Comparison of ENCODE assay signal across 12 cellular contexts in the genomic region with DNA sequence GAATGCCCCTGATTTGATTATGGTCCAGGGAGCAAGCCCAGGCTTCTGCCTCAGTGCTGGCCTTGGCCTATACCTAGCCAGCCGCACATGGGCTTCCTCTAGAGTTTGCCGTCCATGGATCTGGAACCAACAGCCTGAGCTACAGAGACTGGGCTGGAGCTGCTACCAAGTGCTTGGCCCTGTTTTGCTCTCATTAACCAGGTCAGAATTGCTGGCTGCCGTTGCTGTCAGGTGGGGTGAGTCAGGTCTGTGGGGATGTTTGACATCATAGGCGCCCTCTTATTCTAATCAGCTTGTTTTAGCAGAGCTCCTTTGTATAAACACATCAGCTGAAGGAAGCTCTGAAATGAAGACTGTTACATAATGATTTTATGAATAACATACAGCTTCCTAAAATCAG.
A peak's percentile ranks its signal among the peaks of the same experiment; 100 is the strongest.
DNase-seq lines count a peak whose midpoint lies in the region; ATAC-seq and TF ChIP-seq lines count a peak whose summit lies in the region.
"Had no signal": no experiment of that assay in that cellular context is flagged by ENCODE, and none has a peak within 500 bp of the region (broad histone marks: within the 10 kb centered on the region; RNA-seq: fewer than 3 reads in every experiment).

No MANE protein-coding gene starts in this region.

- no peaks in the 10 kb centered on the region for H3K27me3 ChIP-seq in CD4-positive, CD25-positive, alpha-beta regulatory T cell (ENCODE audit: control insufficient read depth, insufficient read depth, low read length)
- no peaks in the 10 kb centered on the region for H3K27me3 ChIP-seq in dorsolateral prefrontal cortex
- no peaks in the 10 kb centered on the region for H3K27me3 ChIP-seq in mesendoderm (ENCODE audit: insufficient read depth, low read length, poor library complexity)
- no peaks in the 10 kb centered on the region for H3K27me3 ChIP-seq in H7 (ENCODE audit: control insufficient read depth, insufficient read depth, low read length)
- H3K27me3 ChIP-seq in A673 (replicated peaks; ENCODE audit: insufficient read depth, low read depth, low read length, poor library complexity) = no peaks in the 10 kb centered on the region
- H3K27me3 ChIP-seq: suprapubic skin had no signal

- no peaks in the 10 kb centered on the region for H3K9me3 Mint-ChIP-seq in CD4-positive, CD25-positive, alpha-beta regulatory T cell
- H3K9me3 Mint-ChIP-seq in activated naive CD4-positive, alpha-beta T cell treated with anti-CD3 and anti-CD28 coated beads, Interleukin-2, amount 50 U/mL, for 72 hours = peaks cover 0 to 5% of the 10 kb centered on the region in 2 donors

- no peak overlapping the region for H3K23ac ChIP-seq in mesendoderm (ENCODE audit: low read length)

- H3K4me2 ChIP-seq in mesendoderm (ENCODE audit: low read length) = no peak overlapping the region

- CTCF ChIA-PET in A673 (lab: Charles Lee) = no interaction called here

- H3K18ac ChIP-seq in mesendoderm (ENCODE audit: low read length) = no peak overlapping the region

- H3K27ac ChIP-seq in CD4-positive, CD25-positive, alpha-beta regulatory T cell (ENCODE audit: insufficient read depth, low read length, poor library complexity, severe bottlenecking) = peak overlapping the region; percentile 55
- H3K27ac ChIP-seq in dorsolateral prefrontal cortex = peak overlapping the region in 38 of 59 donors; percentile 5 to 81 (median 55)
- H3K27ac ChIP-seq in mesendoderm (ENCODE audit: low read depth, low read length) = no peak overlapping the region
- no peak overlapping the region for H3K27ac ChIP-seq in A673 (ENCODE audit: low read depth, low read length, poor library complexity, severe bottlenecking)
- H3K27ac ChIP-seq: C4-2B, psoas muscle, suprapubic skin had no signal

- no peaks in the 10 kb centered on the region for H3K27me3 Mint-ChIP-seq in CD4-positive, CD25-positive, alpha-beta regulatory T cell

- no peaks in the 10 kb centered on the region for H3K79me1 ChIP-seq in mesendoderm (ENCODE audit: low read length)

- no peak overlapping the region for H4K5ac ChIP-seq in mesendoderm (ENCODE audit: low read length)

- H3K4me3 Mint-ChIP-seq in CD4-positive, CD25-positive, alpha-beta regulatory T cell = no peak overlapping the region

- peaks cover 6% of the 10 kb centered on the region for H3K36me3 Mint-ChIP-seq in CD4-positive, CD25-positive, alpha-beta regulatory T cell
- no peaks in the 10 kb centered on the region for H3K36me3 Mint-ChIP-seq in activated naive CD4-positive, alpha-beta T cell treated with anti-CD3 and anti-CD28 coated beads, Interleukin-2, amount 50 U/mL, for 72 hours

- DNase-seq in CD4-positive, CD25-positive, alpha-beta regulatory T cell = peak; percentile 2 to 43 (median 38)
- DNase-seq in HK-2 (ENCODE audit: unreplicated experiment) (peak; percentile 20), dorsolateral prefrontal cortex (peak in 1 of 10 donors; percentile 25), mesendoderm (no peak), H7 (no peak), foreskin melanocyte (no peak), A673 (ENCODE audit: low spot score) (no peak)
- DNase-seq in activated naive CD4-positive, alpha-beta T cell treated with anti-CD3 and anti-CD28 coated beads, Interleukin-2, amount 50 U/mL, for 72 hours (ENCODE audit: low spot score in 2 of 2) = no peak
- DNase-seq: NCI-H2081 treated with DMSO at 0.1 percent for 48 hours, psoas muscle had no signal

- H3K4me1 Mint-ChIP-seq in CD4-positive, CD25-positive, alpha-beta regulatory T cell = peaks cover 29 to 58% (median 40%) of the 10 kb centered on the region in 4 donors

- H3K36me3 ChIP-seq in CD4-positive, CD25-positive, alpha-beta regulatory T cell (ENCODE audit: control insufficient read depth, insufficient read depth, low read length) = no peaks in the 10 kb centered on the region
- H3K36me3 ChIP-seq in mesendoderm (ENCODE audit: control insufficient read depth, insufficient read depth, low read length) = no peaks in the 10 kb centered on the region
- H3K36me3 ChIP-seq in H7 (replicated peaks; ENCODE audit: control insufficient read depth, insufficient read depth, low read length) = no peaks in the 10 kb centered on the region
- H3K36me3 ChIP-seq in A673 (ENCODE audit: insufficient read depth, low read length, poor library complexity, severe bottlenecking) = no peaks in the 10 kb centered on the region
- H3K36me3 ChIP-seq: suprapubic skin had no signal

- no peaks in the 10 kb centered on the region for H3K79me2 ChIP-seq in mesendoderm (ENCODE audit: control insufficient read depth, insufficient read depth, low read length)

- H3K4me1 ChIP-seq in CD4-positive, CD25-positive, alpha-beta regulatory T cell (ENCODE audit: control insufficient read depth, insufficient read depth, low read length, poor library complexity, severe bottlenecking) = peaks cover 20% of the 10 kb centered on the region
- H3K4me1 ChIP-seq in mesendoderm (ENCODE audit: control insufficient read depth, low read depth, low read length) = peaks cover 7% of the 10 kb centered on the region
- H3K4me1 ChIP-seq in A673 (ENCODE audit: insufficient read depth, low read length, poor library complexity, severe bottlenecking) = no peaks in the 10 kb centered on the region
- H3K4me1 ChIP-seq: psoas muscle had no signal

- no peak overlapping the region for H3K9ac ChIP-seq in mesendoderm (ENCODE audit: low read length)

- BruUV-seq in A673 (replicated peaks; lab: Mats Ljungman, UMichigan) = no TSS peak

- WGBS in mesendoderm (ENCODE audit: extremely low coverage, insufficient coverage, low lambda C conversion rate) = no CpG with 5 or more reads among the region's 4 CpGs

- peak overlapping the region; percentile 62 to 82 (median 74) for H3K27ac Mint-ChIP-seq in CD4-positive, CD25-positive, alpha-beta regulatory T cell
- peak overlapping the region in 1 of 2 donors; percentile 45 for H3K27ac Mint-ChIP-seq in activated naive CD4-positive, alpha-beta T cell treated with anti-CD3 and anti-CD28 coated beads, Interleukin-2, amount 50 U/mL, for 72 hours

- no peak overlapping the region for H2BK120ac ChIP-seq in mesendoderm (ENCODE audit: low read depth, low read length)

- no peak overlapping the region for H2AK5ac ChIP-seq in mesendoderm (ENCODE audit: low read length)

- intact Hi-C loops in dorsolateral prefrontal cortex (cut with DNase I) (no loop called here), A673 (cut with micrococcal nuclease; ENCODE audit: unreplicated experiment) (loop anchor here (5.0 kb wide), 1 partner anchor 418 kb away; no protein-coding TSS in a partner anchor)

- H3K9me3 ChIP-seq in CD4-positive, CD25-positive, alpha-beta regulatory T cell (ENCODE audit: control insufficient read depth in 2 of 2, low read length in 2 of 2) = no peaks in the 10 kb centered on the region
- no peaks in the 10 kb centered on the region for H3K9me3 ChIP-seq in A673 (ENCODE audit: low read depth, low read length, poor library complexity, severe bottlenecking)
- H3K9me3 ChIP-seq: psoas muscle, suprapubic skin had no signal

- H2BK15ac ChIP-seq in mesendoderm (replicated peaks; ENCODE audit: low read depth) = peak overlapping the region; percentile 59

- no peak overlapping the region for H2BK5ac ChIP-seq in mesendoderm (ENCODE audit: low read length)

- no peak overlapping the region for H3K56ac ChIP-seq in mesendoderm (ENCODE audit: low read length)

- no peak overlapping the region for H3K4me3 ChIP-seq in CD4-positive, CD25-positive, alpha-beta regulatory T cell (ENCODE audit: low read depth, low read length)
- H3K4me3 ChIP-seq in dorsolateral prefrontal cortex (no peak overlapping the region), mesendoderm (ENCODE audit: low read length) (no peak overlapping the region), H7 (ENCODE audit: insufficient read depth, low read depth, low read length) (no peak overlapping the region), A673 (ENCODE audit: low read depth, low read length, poor library complexity, severe bottlenecking) (no peak overlapping the region)
- H3K4me3 ChIP-seq: psoas muscle, suprapubic skin had no signal

- peak; percentile 87 to 92 for ATAC-seq in CD4-positive, CD25-positive, alpha-beta regulatory T cell (ENCODE audit: low read depth in 2 of 2)
- ATAC-seq in activated naive CD4-positive, alpha-beta T cell treated with anti-CD3 and anti-CD28 coated beads, Interleukin-2, amount 50 U/mL, for 72 hours = no peak
- ATAC-seq: psoas muscle had no signal

- no peak overlapping the region for H3K4ac ChIP-seq in mesendoderm (ENCODE audit: low read depth, low read length)

- no peak overlapping the region for H4K8ac ChIP-seq in mesendoderm (ENCODE audit: low read depth, low read length)

- POLR2A ChIA-PET in A673 (lab: Charles Lee; ENCODE audit: low non-redundant PET) = no interaction called here

- no peak for TF ChIP-seq CTCF in dorsolateral prefrontal cortex (IDR thresholded peaks at IDR 0.05 in 54 of 56, conservative IDR thresholded peaks at IDR 0.05 in 2 of 56; ENCODE audit: low read depth in 1 of 56, partially characterized antibody in 56 of 56)
- TF ChIP-seq CTCF in A673 (conservative IDR thresholded peaks at IDR 0.05; ENCODE audit: low read depth, low read length) = no peak

Comparison
In these comparisons a context has a peak if more than half of its experiments do, and no peak if none do; other contexts are left out.
1. ATAC-seq: peak in CD4-positive, CD25-positive, alpha-beta regulatory T cell (2 of 2); none in activated naive CD4-positive, alpha-beta T cell treated with anti-CD3 and anti-CD28 coated beads, Interleukin-2, amount 50 U/mL, for 72 hours (0 of 2).
2. DNase-seq: peak in CD4-positive, CD25-positive, alpha-beta regulatory T cell (3 of 3) and HK-2 (single experiment); none in mesendoderm (single experiment), activated naive CD4-positive, alpha-beta T cell treated with anti-CD3 and anti-CD28 coated beads, Interleukin-2, amount 50 U/mL, for 72 hours (0 of 2), H7 (single experiment), foreskin melanocyte (single experiment) and A673 (single experiment).
3. H3K27ac ChIP-seq: peak in CD4-positive, CD25-positive, alpha-beta regulatory T cell (single experiment) and dorsolateral prefrontal cortex (38 of 59); none in mesendoderm (single experiment) and A673 (single experiment).